In genomic region chr4:145390566-145390965, GRCh38 we compare ENCODE assay signal across 16 cellular contexts.
"Had no signal": no experiment of that assay in that cellular context is flagged by ENCODE, and none has a peak within 500 bp of the region (broad histone marks: within the 10 kb centered on the region; RNA-seq: fewer than 3 reads in every experiment).

No MANE protein-coding gene starts in this region.

- H3K9me3 ChIP-seq: gastrocnemius medialis, lower lobe of right lung, pancreas had no signal

- FAIRE-seq: endometrium, keratinocyte, pancreas had no signal

- H3K4me3 ChIP-seq: coronary artery, gastrocnemius medialis, left ventricle myocardium inferior, lower lobe of right lung, pancreas, smooth muscle cell had no signal

- H3K27ac ChIP-seq: coronary artery, gastrocnemius medialis, left ventricle myocardium inferior, lower lobe of right lung, pancreas had no signal

- H3K4me2 ChIP-seq: smooth muscle cell had no signal

- H3K27me3 ChIP-seq: gastrocnemius medialis, pancreas had no signal

- H3K4me1 ChIP-seq: left ventricle myocardium inferior, lower lobe of right lung, pancreas had no signal

- DNase-seq: effector CD8-positive, alpha-beta T cell; gastrocnemius medialis; immature natural killer cell; left ventricle myocardium inferior; lower lobe of right lung; naive B cell; occipital lobe; pancreas; right cardiac atrium; stimulated activated CD4-positive, alpha-beta T cell treated with anti-CD3 and anti-CD28 coated beads, Interleukin-2, amount 100 ng/mL, for 48 hours; stimulated activated naive CD4-positive, alpha-beta T cell treated with Interleukin-2 at 50 U/mL for 16 hours; trophoblast cell had no signal

- H3K36me3 ChIP-seq: gastrocnemius medialis, left ventricle myocardium inferior, lower lobe of right lung, pancreas had no signal
